Comparison of ENCODE assay signal across 28 cellular contexts in genomic region chr6:79993911-79994309, GRCh38. TPM values are rescaled to one million over a fixed set of nuclear protein-coding genes. Genes with fewer than 3 reads are reported as not detected.
"Had no signal": no experiment of that assay in that cellular context is flagged by ENCODE, and none has a peak within 500 bp of the region (broad histone marks: within the 10 kb centered on the region; RNA-seq: fewer than 3 reads in every experiment).

No MANE protein-coding gene starts in this region.

- H3K4me1 ChIP-seq: adrenal gland, body of pancreas, breast epithelium, SJCRH30 had no signal

- ATAC-seq: activated naive CD4-positive, alpha-beta T cell treated with anti-CD3 and anti-CD28 coated beads, Interleukin-2, amount 50 U/mL, for 72 hours; body of pancreas; Panc1 had no signal

- H3K4me3 ChIP-seq: adrenal gland, body of pancreas, breast epithelium, SJCRH30, SK-N-MC had no signal

- H3K36me3 Mint-ChIP-seq: activated CD4-positive, alpha-beta memory T cell treated with anti-CD3 and anti-CD28 coated beads for 36 hours; activated naive CD4-positive, alpha-beta T cell treated with anti-CD3 and anti-CD28 coated beads, Interleukin-2, amount 50 U/mL, for 72 hours had no signal

- H3K36me3 ChIP-seq: adrenal gland, breast epithelium, SJCRH30 had no signal

- H3K9me3 Mint-ChIP-seq: activated B cell treated with CpG ODN at 0.5 μM for 24 hours; activated CD4-positive, alpha-beta memory T cell treated with anti-CD3 and anti-CD28 coated beads for 36 hours; activated naive CD4-positive, alpha-beta T cell treated with anti-CD3 and anti-CD28 coated beads for 36 hours; activated naive CD4-positive, alpha-beta T cell treated with anti-CD3 and anti-CD28 coated beads, Interleukin-2, amount 50 U/mL, for 72 hours; activated T-cell treated with anti-CD3 and anti-CD28 coated beads, Interleukin-2, amount 50 U/mL, for 4 hours; activated T-helper 1 cell treated with anti-CD3 and anti-CD28 coated beads, Interleukin-12 subunit alpha, Interleukin-12 subunit beta, Interleukin-2, Interleukin-4 antibody, amounts not matched to agents 30 ng/mL and 10 ng/mL and 1 ng/mL, durations not matched to agents 14 hours and 24 hours and 36 hours had no signal

- H3K4me3 Mint-ChIP-seq: activated B cell treated with CpG ODN at 0.5 μM for 24 hours; activated CD4-positive, alpha-beta memory T cell treated with anti-CD3 and anti-CD28 coated beads for 36 hours; activated naive CD4-positive, alpha-beta T cell treated with anti-CD3 and anti-CD28 coated beads for 36 hours; activated T-cell treated with anti-CD3 and anti-CD28 coated beads, Interleukin-2, amount 50 U/mL, for 4 hours; activated T-helper 1 cell treated with anti-CD3 and anti-CD28 coated beads, Interleukin-12 subunit alpha, Interleukin-12 subunit beta, Interleukin-2, Interleukin-4 antibody, amounts not matched to agents 30 ng/mL and 10 ng/mL and 1 ng/mL, durations not matched to agents 14 hours and 24 hours and 36 hours had no signal

- H3K27ac ChIP-seq: adrenal gland, body of pancreas, breast epithelium, SJCRH30, SK-N-MC had no signal

- H3K9me3 ChIP-seq: adrenal gland, body of pancreas, breast epithelium, SJCRH30 had no signal

- H3K27me3 Mint-ChIP-seq: activated CD4-positive, alpha-beta memory T cell treated with anti-CD3 and anti-CD28 coated beads for 36 hours had no signal

- H3K27me3 ChIP-seq: adrenal gland, body of pancreas, breast epithelium, SJCRH30 had no signal

- DNase-seq: activated B cell treated with CpG ODN at 0.5 μM for 24 hours; activated CD4-positive, alpha-beta memory T cell treated with anti-CD3 and anti-CD28 coated beads for 36 hours; activated CD4-positive, alpha-beta T cell treated with anti-CD3 and anti-CD28 coated beads for 4 hours; activated CD4-positive, alpha-beta T cell treated with anti-CD3 and anti-CD28 coated beads, Interleukin-2, amount 50 U/mL, for 1 hour; activated CD4-positive, CD25-positive, alpha-beta regulatory T cell treated with anti-CD3 and anti-CD28 coated beads, Interleukin-2, amount 50 U/mL, for 72 hours; activated CD8-positive, alpha-beta memory T cell treated with anti-CD3 and anti-CD28 coated beads, Interleukin-2, amount 50 U/mL, for 4 hours; activated gamma-delta T cell treated with Interleukin-2 at 50 U/mL for 16 hours; activated naive CD4-positive, alpha-beta T cell treated with anti-CD3 and anti-CD28 coated beads for 36 hours; activated T-cell treated with anti-CD3 and anti-CD28 coated beads for 4 hours; activated T-cell treated with anti-CD3 and anti-CD28 coated beads, Interleukin-2, amount 50 U/mL, for 4 hours; adrenal gland; body of pancreas; NCI-H1105; NCI-H1417 treated with DMSO at 0.1 percent for 48 hours; NCI-H187 treated with DMSO at 0.1 percent for 48 hours; NCI-H2081; NCI-H2171 treated with DMSO at 0.1 percent for 48 hours; NCI-H2227 treated with DMSO at 0.1 percent for 48 hours; NCI-H446 treated with DMSO at 0.1 percent for 48 hours; NCI-H524 treated with DMSO at 0.1 percent for 48 hours; SHP77; SJCRH30; T1000 had no signal

- H3K27ac Mint-ChIP-seq: activated B cell treated with CpG ODN at 0.5 μM for 24 hours; activated CD4-positive, alpha-beta memory T cell treated with anti-CD3 and anti-CD28 coated beads for 36 hours; activated naive CD4-positive, alpha-beta T cell treated with anti-CD3 and anti-CD28 coated beads for 36 hours; activated naive CD4-positive, alpha-beta T cell treated with anti-CD3 and anti-CD28 coated beads, Interleukin-2, amount 50 U/mL, for 72 hours; activated T-helper 1 cell treated with anti-CD3 and anti-CD28 coated beads, Interleukin-12 subunit alpha, Interleukin-12 subunit beta, Interleukin-2, Interleukin-4 antibody, amounts not matched to agents 30 ng/mL and 10 ng/mL and 1 ng/mL, durations not matched to agents 14 hours and 24 hours and 36 hours had no signal

- H3K4me1 Mint-ChIP-seq: activated B cell treated with CpG ODN at 0.5 μM for 24 hours had no signal

RNA-seq across cellular contexts. Expression of gene ELOVL4, which starts 46.6 kb away (rescaled TPM):
- total RNA-seq: activated B cell treated with CpG ODN at 0.5 μM for 24 hours had no signal
